20 cellular contexts compared by ENCODE assay signal in the genomic region with DNA sequence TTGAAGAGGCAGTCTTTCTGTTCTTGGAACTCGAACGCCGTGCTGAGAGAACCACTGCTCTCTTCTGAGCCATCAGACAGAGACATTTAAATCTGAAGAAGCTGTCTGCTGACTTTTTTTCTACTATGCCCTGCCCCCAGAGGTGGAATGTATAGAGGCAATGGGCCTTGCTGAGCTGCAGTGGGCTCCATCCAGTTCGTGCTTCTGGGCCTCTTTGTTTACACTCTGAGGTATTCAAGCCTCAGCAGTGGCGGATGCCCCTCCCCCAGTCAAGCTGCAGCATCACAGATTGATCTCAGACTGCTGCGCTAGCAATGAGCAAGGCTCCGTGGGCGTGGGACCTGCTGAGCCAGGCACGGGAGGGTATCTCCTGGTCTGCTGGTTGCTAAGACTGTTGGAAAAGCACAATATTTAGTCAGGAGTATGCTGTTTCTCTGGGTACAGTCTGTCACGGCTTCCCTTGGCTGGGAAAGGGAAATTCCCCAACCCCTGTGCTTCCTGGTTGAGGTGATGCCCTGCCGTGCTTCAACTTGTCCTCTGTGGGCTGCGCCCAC.
DNase-seq lines count a peak whose midpoint lies in the region; ATAC-seq, FAIRE-seq and TF ChIP-seq lines count a peak whose summit lies in the region.
"Had no signal": no experiment of that assay in that cellular context is flagged by ENCODE, and none has a peak within 500 bp of the region (broad histone marks: within the 10 kb centered on the region; RNA-seq: fewer than 3 reads in every experiment).

No MANE protein-coding gene starts in this region.

- DNase-seq in NCI-H510A (lab: John Stamatoyannopoulos, UW) (peak; percentile 0), NCI-H510A treated with DMSO at 0.1 percent for 48 hours (lab: John Stamatoyannopoulos, UW) (no peak), choroid plexus epithelial cell (ENCODE audit: low read depth) (peak; percentile 76), stromal cell of bone marrow (ENCODE audit: low read depth) (peak; percentile 1), GM12891 (ENCODE audit: insufficient read length, low spot score) (no peak), NCI-H2107 treated with DMSO at 0.1 percent for 48 hours (lab: John Stamatoyannopoulos, UW; ENCODE audit: unreplicated experiment) (no peak)
- no peak for DNase-seq in stimulated activated naive CD8-positive, alpha-beta T cell treated with anti-CD3 and anti-CD28 coated beads, Interleukin-15, amount 100 ng/mL, for 72 hours
- DNase-seq: activated CD4-positive, alpha-beta T cell treated with anti-CD3 and anti-CD28 coated beads, Interleukin-2, amount 10 ng/mL, durations not matched to agents 7 days and 5 days; activated CD8-positive, alpha-beta memory T cell treated with anti-CD3 and anti-CD28 coated beads, Interleukin-2, amount 50 U/mL, for 4 hours; activated gamma-delta T cell; colonic mucosa; GDM1; NCI-H2171; psoas muscle; stimulated activated CD4-positive, alpha-beta T cell treated with anti-CD3 and anti-CD28 coated beads, Interleukin-12 subunit alpha, Interleukin-12 subunit beta, amount 100 ng/mL, for 4 hours had no signal

- no peak for TF ChIP-seq POLR2A in GM12891 (IDR thresholded peaks at IDR 0.05; ENCODE audit: low read depth, low read length)

- H3K27ac ChIP-seq in iPS-20b (ENCODE audit: low read length), result peak overlapping the region; percentile 38
- H3K27ac ChIP-seq: ascending aorta, BLaER1, colonic mucosa, psoas muscle had no signal

- ATAC-seq in stimulated activated naive CD8-positive, alpha-beta T cell treated with anti-CD3 and anti-CD28 coated beads, Interleukin-15, amount 100 ng/mL, for 72 hours, result no peak
- ATAC-seq: psoas muscle had no signal

- H3K27me3 Mint-ChIP-seq in stimulated activated naive CD8-positive, alpha-beta T cell treated with anti-CD3 and anti-CD28 coated beads, Interleukin-15, amount 100 ng/mL, for 72 hours, result no peaks in the 10 kb centered on the region
- H3K27me3 Mint-ChIP-seq: activated CD4-positive, alpha-beta T cell treated with anti-CD3 and anti-CD28 coated beads, Interleukin-2, amount 10 ng/mL, durations not matched to agents 7 days and 5 days had no signal

- no peaks in the 10 kb centered on the region for H3K4me1 Mint-ChIP-seq in stimulated activated naive CD8-positive, alpha-beta T cell treated with anti-CD3 and anti-CD28 coated beads, Interleukin-15, amount 100 ng/mL, for 72 hours
- H3K4me1 Mint-ChIP-seq: activated CD4-positive, alpha-beta T cell treated with anti-CD3 and anti-CD28 coated beads, Interleukin-2, amount 10 ng/mL, durations not matched to agents 7 days and 5 days had no signal

- H3K36me3 ChIP-seq in iPS-20b (ENCODE audit: insufficient read depth, low read depth, low read length), result no peaks in the 10 kb centered on the region
- H3K36me3 ChIP-seq: ascending aorta, BLaER1, colonic mucosa had no signal

- H3K9me3 Mint-ChIP-seq in stimulated activated naive CD8-positive, alpha-beta T cell treated with anti-CD3 and anti-CD28 coated beads, Interleukin-15, amount 100 ng/mL, for 72 hours, result peaks cover 9 to 17% of the 10 kb centered on the region in 2 donors

- no peak for FAIRE-seq in GM12891 (lab: Jason Lieb, UNC)
- FAIRE-seq: endothelial cell of umbilical vein, islet of Langerhans had no signal

- no peak overlapping the region for H3K27ac Mint-ChIP-seq in stimulated activated naive CD8-positive, alpha-beta T cell treated with anti-CD3 and anti-CD28 coated beads, Interleukin-15, amount 100 ng/mL, for 72 hours
- H3K27ac Mint-ChIP-seq: activated CD4-positive, alpha-beta T cell treated with anti-CD3 and anti-CD28 coated beads, Interleukin-2, amount 10 ng/mL, durations not matched to agents 7 days and 5 days had no signal

- no peaks in the 10 kb centered on the region for H3K27me3 ChIP-seq in iPS-20b (ENCODE audit: insufficient read depth, low read length)
- H3K27me3 ChIP-seq: ascending aorta, BLaER1, colonic mucosa had no signal

- no peaks in the 10 kb centered on the region; the same call in 1 of the 2 replicates for H3K4me1 ChIP-seq in iPS-20b (ENCODE audit: insufficient read depth, low read length)
- H3K4me1 ChIP-seq: ascending aorta, BLaER1, colonic mucosa, psoas muscle had no signal

- H3K9me3 ChIP-seq in iPS-20b (ENCODE audit: insufficient read depth, low read depth, low read length), result no peaks in the 10 kb centered on the region
- H3K9me3 ChIP-seq: ascending aorta, BLaER1, colonic mucosa had no signal

- peak overlapping the region; percentile 20 for H3K4me3 ChIP-seq in choroid plexus epithelial cell (ENCODE audit: low read depth, low read length)
- H3K4me3 ChIP-seq in iPS-20b (ENCODE audit: low read length), result 0 out of 2 replicates have a peak overlapping the region, but pooled peaks have one; percentile 42
- H3K4me3 ChIP-seq: ascending aorta, BLaER1, colonic mucosa, psoas muscle had no signal

- no peak overlapping the region for H3K4me3 Mint-ChIP-seq in stimulated activated naive CD8-positive, alpha-beta T cell treated with anti-CD3 and anti-CD28 coated beads, Interleukin-15, amount 100 ng/mL, for 72 hours
- H3K4me3 Mint-ChIP-seq: activated CD4-positive, alpha-beta T cell treated with anti-CD3 and anti-CD28 coated beads, Interleukin-2, amount 10 ng/mL, durations not matched to agents 7 days and 5 days had no signal

- peak; percentile 15 for TF ChIP-seq CTCF in choroid plexus epithelial cell (conservative IDR thresholded peaks at IDR 0.05; ENCODE audit: low read depth, low read length)

- H3K9ac ChIP-seq in iPS-20b (ENCODE audit: low read depth, low read length), result no peak overlapping the region
- H3K9ac ChIP-seq: BLaER1 had no signal

TF ChIP-seq in GM12891, 5 proteins besides CTCF, POLR2A, EP300 and RAD21:
- TF ChIP-seq PAX5 (IDR thresholded peaks at IDR 0.05; ENCODE audit: insufficient read depth, low read length, severe bottlenecking) (no peak), POU2F2 (IDR thresholded peaks at IDR 0.05; ENCODE audit: low read depth, low read length) (no peak), SPI1 (IDR thresholded peaks at IDR 0.05; ENCODE audit: low read depth, low read length) (no peak), TAF1 (IDR thresholded peaks at IDR 0.05; ENCODE audit: low read depth, low read length) (no peak), POLR2AphosphoS5 (IDR thresholded peaks at IDR 0.05; ENCODE audit: low read depth, low read length) (no peak)

Comparison
In these comparisons a context has a peak if more than half of its experiments do, and no peak if none do; other contexts are left out.
1. DNase-seq: peak in NCI-H510A (single experiment), choroid plexus epithelial cell (single experiment) and stromal cell of bone marrow (single experiment); none in NCI-H510A treated with DMSO at 0.1 percent for 48 hours (single experiment), GM12891 (single experiment), stimulated activated naive CD8-positive, alpha-beta T cell treated with anti-CD3 and anti-CD28 coated beads, Interleukin-15, amount 100 ng/mL, for 72 hours (0 of 2) and NCI-H2107 treated with DMSO at 0.1 percent for 48 hours (single experiment).